Comparison of ENCODE assay signal across 2 cellular contexts in the genomic region with DNA sequence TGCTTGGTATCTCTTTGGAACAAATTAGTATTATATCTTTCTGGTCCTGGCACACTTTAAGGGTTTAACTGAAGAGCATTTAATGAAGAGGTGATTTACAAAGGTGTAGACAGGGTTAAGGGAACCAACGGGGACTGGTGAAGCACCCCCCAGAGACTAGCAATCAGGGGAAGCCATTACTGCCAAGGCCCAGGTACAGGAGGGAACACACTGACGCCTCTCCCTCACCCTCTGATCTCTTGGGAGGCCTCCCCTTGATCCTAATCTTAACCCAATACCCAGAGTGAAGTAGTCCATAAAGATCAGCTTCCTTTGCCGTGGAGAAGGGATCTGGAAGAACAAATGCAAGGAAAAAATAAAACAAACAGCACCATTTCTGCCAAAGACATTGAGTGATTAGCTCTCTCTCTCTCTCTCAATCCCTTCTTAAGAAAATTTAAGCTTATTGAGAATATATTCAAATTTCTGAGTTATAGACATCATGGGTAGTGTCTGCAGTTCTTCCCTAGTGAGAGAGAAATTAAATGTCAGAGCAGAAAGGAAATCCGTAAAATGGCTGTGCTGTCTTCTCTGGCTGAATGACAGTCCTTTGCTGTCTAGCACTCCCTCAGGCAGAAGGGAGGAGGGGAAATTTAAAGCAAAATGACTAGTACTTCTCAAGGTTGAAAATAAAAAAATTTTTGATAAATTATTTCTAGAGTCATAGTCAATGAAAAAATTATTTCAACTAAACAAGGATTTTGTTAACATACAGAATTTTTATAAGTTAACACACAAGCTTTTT.
A peak's percentile ranks its signal among the peaks of the same experiment; 100 is the strongest.
TF ChIP-seq lines count a peak whose summit lies in the region.

No MANE protein-coding gene starts in this region.

TF ChIP-seq in HEK293, 187 proteins besides CTCF, POLR2A, EP300 and RAD21:
- TF ChIP-seq, protein P1, sequence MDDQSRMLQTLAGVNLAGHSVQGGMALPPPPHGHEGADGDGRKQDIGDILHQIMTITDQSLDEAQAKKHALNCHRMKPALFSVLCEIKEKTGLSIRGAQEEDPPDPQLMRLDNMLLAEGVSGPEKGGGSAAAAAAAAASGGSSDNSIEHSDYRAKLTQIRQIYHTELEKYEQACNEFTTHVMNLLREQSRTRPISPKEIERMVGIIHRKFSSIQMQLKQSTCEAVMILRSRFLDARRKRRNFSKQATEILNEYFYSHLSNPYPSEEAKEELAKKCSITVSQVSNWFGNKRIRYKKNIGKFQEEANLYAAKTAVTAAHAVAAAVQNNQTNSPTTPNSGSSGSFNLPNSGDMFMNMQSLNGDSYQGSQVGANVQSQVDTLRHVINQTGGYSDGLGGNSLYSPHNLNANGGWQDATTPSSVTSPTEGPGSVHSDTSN (CRISPR knock-in tag; IDR thresholded peaks at IDR 0.05): no peak
- peak; percentile 90 for TF ChIP-seq GLIS1 (tag by site-specific recombination; IDR thresholded peaks at IDR 0.05)

TF ChIP-seq in GM12878, 131 proteins besides CTCF, POLR2A, EP300 and RAD21:
- TF ChIP-seq ZBED1 (IDR thresholded peaks at IDR 0.05; ENCODE audit: borderline replicate concordance) (no peak), GATAD2B (conservative IDR thresholded peaks at IDR 0.05; ENCODE audit: low read depth) (no peak), JUND (IDR thresholded peaks at IDR 0.05; ENCODE audit: low read depth, low read length) (no peak)
- TF ChIP-seq, protein P2, sequence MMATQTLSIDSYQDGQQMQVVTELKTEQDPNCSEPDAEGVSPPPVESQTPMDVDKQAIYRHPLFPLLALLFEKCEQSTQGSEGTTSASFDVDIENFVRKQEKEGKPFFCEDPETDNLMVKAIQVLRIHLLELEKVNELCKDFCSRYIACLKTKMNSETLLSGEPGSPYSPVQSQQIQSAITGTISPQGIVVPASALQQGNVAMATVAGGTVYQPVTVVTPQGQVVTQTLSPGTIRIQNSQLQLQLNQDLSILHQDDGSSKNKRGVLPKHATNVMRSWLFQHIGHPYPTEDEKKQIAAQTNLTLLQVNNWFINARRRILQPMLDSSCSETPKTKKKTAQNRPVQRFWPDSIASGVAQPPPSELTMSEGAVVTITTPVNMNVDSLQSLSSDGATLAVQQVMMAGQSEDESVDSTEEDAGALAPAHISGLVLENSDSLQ (IDR thresholded peaks at IDR 0.05): peak; percentile 46; the same call in 1 of the 2 replicates
TF ChIP-seq in GM12878: peak in this region for 1.
